26 cellular contexts compared by ENCODE assay signal in the genomic region with DNA sequence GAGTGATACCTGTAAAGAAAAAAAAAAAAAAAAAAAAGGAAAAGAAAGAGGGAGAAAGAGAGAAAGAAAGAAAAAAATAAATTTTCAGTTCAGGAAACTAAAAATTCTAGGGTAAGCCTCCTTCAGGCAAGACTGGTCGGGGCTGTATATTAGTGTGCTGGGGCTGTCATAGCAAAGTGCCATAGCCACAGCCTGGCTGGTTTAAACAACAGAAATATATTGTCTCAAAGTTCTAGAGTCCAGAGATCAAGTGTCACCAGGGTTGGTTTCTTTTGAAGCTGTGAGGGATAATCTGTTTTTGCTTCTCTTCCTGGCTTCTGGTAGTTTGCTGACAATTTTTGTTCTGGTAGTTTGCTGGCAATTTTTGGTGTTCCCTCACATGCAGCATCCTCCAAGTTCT.
"Had no signal": no experiment of that assay in that cellular context is flagged by ENCODE, and none has a peak within 500 bp of the region (broad histone marks: within the 10 kb centered on the region; RNA-seq: fewer than 3 reads in every experiment).

No MANE protein-coding gene starts in this region.

- H3K4me3 ChIP-seq: neural progenitor cell, ovary, psoas muscle, skin epidermis, stomach, thoracic aorta, thyroid gland, tibial nerve, upper lobe of left lung, vagina had no signal

- FAIRE-seq: urothelium cell line had no signal

- H3K4me2 ChIP-seq: neural progenitor cell had no signal

- ATAC-seq: naive thymus-derived CD4-positive, alpha-beta T cell; natural killer cell; psoas muscle; right cardiac atrium; sciatic nerve; stimulated activated effector memory CD8-positive, alpha-beta T cell treated with anti-CD3 and anti-CD28 coated beads, Interleukin-12 subunit alpha, Interleukin-12 subunit beta, amount 100 ng/mL, for 72 hours; stimulated activated naive B cell treated with anti-CD40 and anti-IgM and Interleukin-4, amounts not matched to agents 10 μg/mL and 1 μg/mL and 100 μg/mL, for 72 hours had no signal

- H2AFZ ChIP-seq: neural progenitor cell, parathyroid adenoma had no signal

- H3K4me1 ChIP-seq: neural progenitor cell, parathyroid adenoma, psoas muscle, stomach, thyroid gland, tibial nerve, upper lobe of left lung, vagina had no signal

- H3K79me2 ChIP-seq: parathyroid adenoma had no signal

- DNase-seq: naive thymus-derived CD4-positive, alpha-beta T cell; natural killer cell; occipital lobe; ovary; posterior cingulate gyrus; psoas muscle; right cardiac atrium; stimulated activated CD4-positive, alpha-beta T cell treated with anti-CD3 and anti-CD28 coated beads, Interleukin-15, amount 100 ng/mL, for 24 hours; stimulated activated CD4-positive, alpha-beta T cell treated with anti-CD3 and anti-CD28 coated beads, Interleukin-2, amount 100 ng/mL, for 24 hours; stimulated activated CD4-positive, alpha-beta T cell treated with anti-CD3 and anti-CD28 coated beads, Interleukin-2, amount 100 ng/mL, for 48 hours; stimulated activated CD4-positive, alpha-beta T cell treated with anti-CD3 and anti-CD28 coated beads, Interleukin-4, amount 100 ng/mL, for 24 hours; stimulated activated naive B cell treated with anti-CD40 and anti-IgM and Interleukin-4, amounts not matched to agents 10 μg/mL and 1 μg/mL and 100 μg/mL, for 72 hours; stimulated activated naive CD4-positive, alpha-beta T cell treated with Interleukin-2 at 50 U/mL for 16 hours; stomach; thyroid gland; trophoblast cell; upper lobe of left lung had no signal

- H3K27me3 ChIP-seq: neural progenitor cell, ovary, stomach, thyroid gland, tibial nerve, upper lobe of left lung, vagina had no signal

- H3K9ac ChIP-seq: neural progenitor cell, parathyroid adenoma had no signal

- H3K36me3 ChIP-seq: neural progenitor cell, ovary, stomach, thoracic aorta, thyroid gland, tibial nerve, upper lobe of left lung, vagina had no signal

- H3K27ac ChIP-seq: neural progenitor cell, ovary, parathyroid adenoma, psoas muscle, skin epidermis, stomach, thoracic aorta, thyroid gland, tibial nerve, upper lobe of left lung, vagina had no signal

- H3K9me3 ChIP-seq: ovary, psoas muscle, stomach, thoracic aorta, thyroid gland, tibial nerve, upper lobe of left lung, vagina had no signal
